In genomic region chr6:130885392-130886192, GRCh38 we compare ENCODE assay signal across 9 cellular contexts. TPM values are rescaled to one million over a fixed set of nuclear protein-coding genes. Genes with fewer than 3 reads are reported as not detected.
DNase-seq lines count a peak whose midpoint lies in the region; ATAC-seq and TF ChIP-seq lines count a peak whose summit lies in the region.
"Had no signal": no experiment of that assay in that cellular context is flagged by ENCODE, and none has a peak within 500 bp of the region (broad histone marks: within the 10 kb centered on the region; RNA-seq: fewer than 3 reads in every experiment).

No MANE protein-coding gene starts in this region.

- no peaks in the 10 kb centered on the region for H3K9me3 Mint-ChIP-seq in activated CD4-positive, alpha-beta T cell treated with anti-CD3 and anti-CD28 coated beads, Interleukin-2, amount 10 ng/mL, durations not matched to agents 24 days and 14 days

- peak; percentile 94 for ATAC-seq in GM19043 (IDR thresholded peaks at IDR 0.05; ENCODE audit: low read depth, unreplicated experiment)
- ATAC-seq in HG03354 (IDR thresholded peaks at IDR 0.05; ENCODE audit: poor library complexity, severe bottlenecking, unreplicated experiment), result peak; percentile 96
- ATAC-seq in lung (ENCODE audit: insufficient read depth, low FRiP score), result peak; percentile 83

- peaks cover 3 to 4% of the 10 kb centered on the region in 2 donors for H3K36me3 ChIP-seq in lung (ENCODE audit: control insufficient read depth in 2 of 2, insufficient read depth in 2 of 2, low read length in 2 of 2)

- H3K36me3 Mint-ChIP-seq in activated CD4-positive, alpha-beta T cell treated with anti-CD3 and anti-CD28 coated beads, Interleukin-2, amount 10 ng/mL, durations not matched to agents 24 days and 14 days (ENCODE audit: low read depth), result no peaks in the 10 kb centered on the region
- H3K36me3 Mint-ChIP-seq: activated naive CD8-positive, alpha-beta T cell had no signal

- peak; percentile 84 for DNase-seq in CD1c-positive myeloid dendritic cell (ENCODE audit: extremely low spot score)
- peak; percentile 28 for DNase-seq in NCI-H526 treated with DMSO at 0.1 percent for 48 hours (lab: John Stamatoyannopoulos, UW)
- DNase-seq in activated CD4-positive, alpha-beta T cell treated with anti-CD3 and anti-CD28 coated beads, Interleukin-2, amount 10 ng/mL, durations not matched to agents 24 days and 14 days, result peak; percentile 92
- DNase-seq in dermis blood vessel endothelial cell, result peak; percentile 93
- peak; percentile 76 for DNase-seq in lung (ENCODE audit: low spot score)
- DNase-seq in stimulated activated CD8-positive, alpha-beta memory T cell treated with anti-CD3 and anti-CD28 coated beads, Interleukin-2, amount 100 ng/mL, for 1 hour (ENCODE audit: low read depth in 2 of 2), result peak; percentile 33 to 47

- TF ChIP-seq CTCF in lung (IDR thresholded peaks at IDR 0.05; ENCODE audit: control extremely low read depth, extremely low read depth), result peak; percentile 88

- H3K27me3 ChIP-seq in lung (ENCODE audit: control insufficient read depth, insufficient read depth), result no peaks in the 10 kb centered on the region

- no peaks in the 10 kb centered on the region for H3K4me1 ChIP-seq in lung (ENCODE audit: control insufficient read depth in 2 of 2, insufficient read depth in 2 of 2, low read length in 2 of 2)

- no peak overlapping the region for H3K27ac ChIP-seq in lung (ENCODE audit: low read depth in 1 of 2, low read length in 1 of 2)

- WGBS in lung, 2 donors, result 31 to 33% methylated on average over 4 of the region's 4 CpGs

- no peak overlapping the region for H3K4me3 Mint-ChIP-seq in activated CD4-positive, alpha-beta T cell treated with anti-CD3 and anti-CD28 coated beads, Interleukin-2, amount 10 ng/mL, durations not matched to agents 24 days and 14 days
- H3K4me3 Mint-ChIP-seq: activated naive CD8-positive, alpha-beta T cell had no signal

- no peaks in the 10 kb centered on the region for H3K27me3 Mint-ChIP-seq in activated CD4-positive, alpha-beta T cell treated with anti-CD3 and anti-CD28 coated beads, Interleukin-2, amount 10 ng/mL, durations not matched to agents 24 days and 14 days
- H3K27me3 Mint-ChIP-seq: activated naive CD8-positive, alpha-beta T cell had no signal

- H3K9me3 ChIP-seq in lung (ENCODE audit: control insufficient read depth in 2 of 2, insufficient read depth in 1 of 2, low read length in 1 of 2), result no peaks in the 10 kb centered on the region

- no peak overlapping the region for H3K4me3 ChIP-seq in lung

- intact Hi-C loops in activated CD4-positive, alpha-beta T cell treated with anti-CD3 and anti-CD28 coated beads, Interleukin-2, amount 10 ng/mL, durations not matched to agents 24 days and 14 days (cut with micrococcal nuclease), result loop anchor here (1.0 to 10.0 kb wide), 5 partner anchors 231 to 1029 kb away; partner anchors contain the start of gene MED23

- no peaks in the 10 kb centered on the region for H3K4me1 Mint-ChIP-seq in activated CD4-positive, alpha-beta T cell treated with anti-CD3 and anti-CD28 coated beads, Interleukin-2, amount 10 ng/mL, durations not matched to agents 24 days and 14 days

- H3K27ac Mint-ChIP-seq in activated CD4-positive, alpha-beta T cell treated with anti-CD3 and anti-CD28 coated beads, Interleukin-2, amount 10 ng/mL, durations not matched to agents 24 days and 14 days, result no peak overlapping the region
- H3K27ac Mint-ChIP-seq: activated naive CD8-positive, alpha-beta T cell had no signal

RNA-seq across cellular contexts. Expression of gene SMLR1, which starts 58.4 kb away (rescaled TPM):
- total RNA-seq in activated CD4-positive, alpha-beta T cell treated with anti-CD3 and anti-CD28 coated beads, Interleukin-2, amount 10 ng/mL, durations not matched to agents 24 days and 14 days, result not detected in 2 replicates
- total RNA-seq in dermis blood vessel endothelial cell, result not detected in 2 replicates
- total RNA-seq in lung, result not detected
- not detected for polyA plus RNA-seq in lung

Comparison
In these comparisons a context has a peak if more than half of its experiments do, and no peak if none do; other contexts are left out.
1. DNase-seq: peak in every context shown above with its lines; median percentile 93 in dermis blood vessel endothelial cell; 92 in activated CD4-positive, alpha-beta T cell treated with anti-CD3 and anti-CD28 coated beads, Interleukin-2, amount 10 ng/mL, durations not matched to agents 24 days and 14 days; 84 in CD1c-positive myeloid dendritic cell; 76 in lung; 40 in stimulated activated CD8-positive, alpha-beta memory T cell treated with anti-CD3 and anti-CD28 coated beads, Interleukin-2, amount 100 ng/mL, for 1 hour; 28 in NCI-H526 treated with DMSO at 0.1 percent for 48 hours.